1 cellular context compared by ENCODE assay signal in the genomic region with DNA sequence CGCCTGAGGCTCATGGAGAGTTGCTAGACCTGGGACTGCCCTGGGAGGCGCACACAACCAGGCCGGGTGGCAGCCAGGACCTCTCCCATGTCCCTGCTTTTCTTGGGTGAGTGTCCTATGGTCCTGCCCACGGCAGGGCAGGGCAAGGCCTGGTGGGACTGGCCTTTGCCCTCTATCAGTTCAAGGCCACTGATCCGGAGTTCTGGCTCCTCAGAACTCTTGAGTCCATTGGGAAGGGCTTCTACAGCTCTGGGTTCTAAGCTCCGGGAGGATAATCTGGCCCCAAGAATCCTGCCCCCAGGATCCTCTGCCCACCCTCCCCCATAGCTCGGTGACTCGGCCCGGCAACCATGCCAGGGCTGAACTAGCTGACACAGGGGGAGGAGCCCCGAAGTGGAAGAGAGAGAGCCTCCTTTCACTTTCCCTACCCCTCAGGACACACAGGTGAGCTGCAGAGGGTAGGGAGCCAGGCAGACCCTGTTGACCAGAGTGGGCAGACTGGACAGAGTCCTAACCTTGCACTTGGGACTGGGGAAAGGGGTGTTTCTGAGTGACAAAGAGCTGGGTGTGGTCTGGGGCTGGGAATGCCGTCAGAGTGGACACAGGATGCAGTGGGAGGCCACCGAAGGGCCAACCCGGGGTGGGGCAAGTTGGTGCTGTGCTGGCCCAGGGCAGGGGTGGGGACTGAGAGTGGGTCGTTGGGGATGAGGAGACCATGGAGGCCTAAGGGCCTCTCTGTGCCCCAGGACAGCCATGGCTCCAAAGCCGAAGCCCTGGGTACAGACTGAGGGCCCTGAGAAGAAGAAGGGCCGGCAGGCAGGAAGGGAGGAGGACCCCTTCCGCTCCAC.
A peak's percentile ranks its signal among the peaks of the same experiment; 100 is the strongest.
TF ChIP-seq lines count a peak whose summit lies in the region.

No MANE protein-coding gene starts in this region.

TF ChIP-seq in HCT116, 20 proteins besides CTCF, POLR2A, EP300 and RAD21:
- TF ChIP-seq POLR2AphosphoS5 (IDR thresholded peaks at IDR 0.05; ENCODE audit: low read depth, low read length): peak; percentile 71
- no peak for TF ChIP-seq TCF7L2 (IDR thresholded peaks at IDR 0.05; ENCODE audit: borderline replicate concordance, extremely low read depth, insufficient read depth, insufficient read length)
- TF ChIP-seq, protein P1, sequence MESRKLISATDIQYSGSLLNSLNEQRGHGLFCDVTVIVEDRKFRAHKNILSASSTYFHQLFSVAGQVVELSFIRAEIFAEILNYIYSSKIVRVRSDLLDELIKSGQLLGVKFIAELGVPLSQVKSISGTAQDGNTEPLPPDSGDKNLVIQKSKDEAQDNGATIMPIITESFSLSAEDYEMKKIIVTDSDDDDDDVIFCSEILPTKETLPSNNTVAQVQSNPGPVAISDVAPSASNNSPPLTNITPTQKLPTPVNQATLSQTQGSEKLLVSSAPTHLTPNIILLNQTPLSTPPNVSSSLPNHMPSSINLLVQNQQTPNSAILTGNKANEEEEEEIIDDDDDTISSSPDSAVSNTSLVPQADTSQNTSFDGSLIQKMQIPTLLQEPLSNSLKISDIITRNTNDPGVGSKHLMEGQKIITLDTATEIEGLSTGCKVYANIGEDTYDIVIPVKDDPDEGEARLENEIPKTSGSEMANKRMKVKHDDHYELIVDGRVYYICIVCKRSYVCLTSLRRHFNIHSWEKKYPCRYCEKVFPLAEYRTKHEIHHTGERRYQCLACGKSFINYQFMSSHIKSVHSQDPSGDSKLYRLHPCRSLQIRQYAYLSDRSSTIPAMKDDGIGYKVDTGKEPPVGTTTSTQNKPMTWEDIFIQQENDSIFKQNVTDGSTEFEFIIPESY (IDR thresholded peaks at IDR 0.05; ENCODE audit: extremely low read depth, insufficient replicate concordance, low read length): peak; percentile 15
- TF ChIP-seq ZFX (IDR thresholded peaks at IDR 0.05): peak; percentile 78; the same call in 1 of the 2 replicates
TF ChIP-seq in HCT116: peak in this region for 3.
